In the genomic region with DNA sequence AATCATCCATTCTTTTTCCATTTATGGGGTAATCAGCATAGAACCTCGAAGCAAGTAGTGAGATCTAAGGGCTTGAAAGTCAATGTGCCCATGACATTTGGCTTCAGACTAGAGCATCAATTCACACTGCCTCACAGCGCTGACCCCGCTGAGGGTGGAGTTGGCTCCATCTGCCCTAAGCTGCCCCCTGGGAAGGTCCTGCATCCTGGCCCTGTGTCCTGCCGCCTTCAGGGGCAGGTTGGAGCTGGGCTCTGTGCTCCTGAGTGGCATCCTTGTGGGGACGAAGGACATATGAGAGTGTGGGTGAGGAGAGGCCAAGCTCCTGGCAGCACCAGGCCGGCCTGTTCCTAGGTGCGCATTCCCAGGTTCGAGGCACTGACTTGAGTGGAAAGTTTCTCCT, we compare ENCODE assay signal across 35 cellular contexts.
"Had no signal": no experiment of that assay in that cellular context is flagged by ENCODE, and none has a peak within 500 bp of the region (broad histone marks: within the 10 kb centered on the region; RNA-seq: fewer than 3 reads in every experiment).

No MANE protein-coding gene starts in this region.

- H3K27me3 ChIP-seq: adrenal gland, body of pancreas, breast epithelium, Peyer's patch had no signal

- H3K9me3 Mint-ChIP-seq: activated CD4-positive, alpha-beta T cell treated with anti-CD3 and anti-CD28 coated beads, Interleukin-2, amount 10 ng/mL, durations not matched to agents 7 days and 5 days; activated naive CD4-positive, alpha-beta T cell treated with anti-CD3 and anti-CD28 coated beads for 36 hours; activated naive CD4-positive, alpha-beta T cell treated with anti-CD3 and anti-CD28 coated beads, Interleukin-2, amount 50 U/mL, for 72 hours; activated T-helper 2 cell treated with anti-CD3 and anti-CD28 coated beads, Interferon-gamma antibody, Interleukin-2, Interleukin-4, amounts not matched to agents 10 μg/mL and 5 μg/mL and 100 μg/mL, durations not matched to agents 14 hours and 24 hours and 36 hours had no signal

- H3K4me3 Mint-ChIP-seq: activated CD4-positive, alpha-beta T cell treated with anti-CD3 and anti-CD28 coated beads, Interleukin-2, amount 10 ng/mL, durations not matched to agents 7 days and 5 days; activated CD8-positive, alpha-beta T cell treated with anti-CD3 and anti-CD28 coated beads, Interleukin-2, amount 10 ng/mL, durations not matched to agents 7 days and 5 days; activated naive CD4-positive, alpha-beta T cell treated with anti-CD3 and anti-CD28 coated beads for 36 hours; activated T-cell treated with anti-CD3 and anti-CD28 coated beads, Interleukin-2, amount 50 U/mL, for 24 hours had no signal

- H3K9ac ChIP-seq: KMS-11 had no signal

- H3K4me1 Mint-ChIP-seq: activated CD4-positive, alpha-beta T cell treated with anti-CD3 and anti-CD28 coated beads, Interleukin-2, amount 10 ng/mL, durations not matched to agents 7 days and 5 days had no signal

- H3K4me3 ChIP-seq: adrenal gland, body of pancreas, breast epithelium, Peyer's patch had no signal

- H3K4me2 ChIP-seq: KMS-11 had no signal

- H3K27ac Mint-ChIP-seq: activated CD4-positive, alpha-beta T cell treated with anti-CD3 and anti-CD28 coated beads, Interleukin-2, amount 10 ng/mL, durations not matched to agents 7 days and 5 days; activated CD8-positive, alpha-beta T cell treated with anti-CD3 and anti-CD28 coated beads, Interleukin-2, amount 10 ng/mL, durations not matched to agents 7 days and 5 days; activated naive CD4-positive, alpha-beta T cell treated with anti-CD3 and anti-CD28 coated beads for 36 hours; activated naive CD4-positive, alpha-beta T cell treated with anti-CD3 and anti-CD28 coated beads, Interleukin-2, amount 50 U/mL, for 72 hours; activated T-cell treated with anti-CD3 and anti-CD28 coated beads, Interleukin-2, amount 50 U/mL, for 24 hours; activated T-helper 2 cell treated with anti-CD3 and anti-CD28 coated beads, Interferon-gamma antibody, Interleukin-2, Interleukin-4, amounts not matched to agents 10 μg/mL and 5 μg/mL and 100 μg/mL, durations not matched to agents 14 hours and 24 hours and 36 hours had no signal

- H3K36me3 Mint-ChIP-seq: activated naive CD4-positive, alpha-beta T cell treated with anti-CD3 and anti-CD28 coated beads, Interleukin-2, amount 50 U/mL, for 72 hours had no signal

- H3K27ac ChIP-seq: adrenal gland, body of pancreas, KMS-11, Peyer's patch, VCaP had no signal

- H3K9me3 ChIP-seq: adrenal gland, body of pancreas, breast epithelium, Peyer's patch had no signal

- H3K36me3 ChIP-seq: adrenal gland, breast epithelium, Peyer's patch had no signal

- ATAC-seq: activated CD8-positive, alpha-beta T cell treated with anti-CD3 and anti-CD28 coated beads, Interleukin-2, amount 10 ng/mL, durations not matched to agents 7 days and 5 days; activated naive CD4-positive, alpha-beta T cell treated with anti-CD3 and anti-CD28 coated beads, Interleukin-2, amount 50 U/mL, for 72 hours; body of pancreas; PC-3 had no signal

- H3K4me1 ChIP-seq: adrenal gland, body of pancreas, breast epithelium, Peyer's patch had no signal

- DNase-seq: activated CD4-positive, alpha-beta T cell treated with anti-CD3 and anti-CD28 coated beads for 1 hour; activated CD4-positive, alpha-beta T cell treated with anti-CD3 and anti-CD28 coated beads, Interleukin-2, amount 10 ng/mL, durations not matched to agents 7 days and 5 days; activated CD4-positive, alpha-beta T cell treated with anti-CD3 and anti-CD28 coated beads, Interleukin-2, amount 50 U/mL, for 48 hours; activated CD4-positive, CD25-positive, alpha-beta regulatory T cell; activated CD8-positive, alpha-beta T cell treated with anti-CD3 and anti-CD28 coated beads, Interleukin-2, amount 10 ng/mL, durations not matched to agents 7 days and 5 days; activated gamma-delta T cell treated with Interleukin-2 at 50 U/mL for 16 hours; activated naive CD4-positive, alpha-beta T cell treated with anti-CD3 and anti-CD28 coated beads for 36 hours; activated T-cell treated with anti-CD3 and anti-CD28 coated beads, Interleukin-2, amount 50 U/mL, for 24 hours; adrenal gland; body of pancreas; central memory CD4-positive, alpha-beta T cell; MM.1S; MV-4-11; NCI-H1092; NCI-H1436 treated with DMSO at 0.1 percent for 48 hours; NCI-H1694 treated with DMSO at 0.1 percent for 48 hours; NCI-H2029 treated with DMSO at 0.1 percent for 48 hours; NCI-H2107; NCI-H2171; NCI-H510A; NCI-H526; NCI-H748 treated with DMSO at 0.1 percent for 48 hours; NK-92 treated with Interleukin-12 subunit alpha and Interleukin-12 subunit beta, amount 100 ng/mL, for 24 hours; PC-3; Peyer's patch; RPMI8226; SW 1271; T-helper 1 cell; T-helper 2 cell; T-helper 9 cell had no signal

- H3K27me3 Mint-ChIP-seq: activated CD4-positive, alpha-beta T cell treated with anti-CD3 and anti-CD28 coated beads, Interleukin-2, amount 10 ng/mL, durations not matched to agents 7 days and 5 days; activated T-cell treated with anti-CD3 and anti-CD28 coated beads, Interleukin-2, amount 50 U/mL, for 24 hours had no signal
